In genomic region chr4:49511353-49511752, GRCh38 we compare ENCODE assay signal across 8 cellular contexts.
DNase-seq lines count a peak whose midpoint lies in the region; ATAC-seq, FAIRE-seq and TF ChIP-seq lines count a peak whose summit lies in the region.
"Not testable (repeated sequence)": the region's sequence is repeated elsewhere in the genome, so short reads cannot be mapped to it uniquely, and the experiment has no call there.

No MANE protein-coding gene starts in this region.

- not testable (repeated sequence) for H3K4me2 ChIP-seq in hepatocyte; HepG2 (ENCODE audit: low read depth, low read length)

- not testable (repeated sequence) for H2AFZ ChIP-seq in hepatocyte; HepG2 (ENCODE audit: low read length)

- not testable (repeated sequence) for ATAC-seq in HepG2, upper lobe of right lung

- not testable (repeated sequence) for H3K4me1 ChIP-seq in hepatocyte (ENCODE audit: insufficient read depth); HepG2 (ENCODE audit: insufficient read depth, low read length); upper lobe of right lung

- H3K27ac ChIP-seq in hepatocyte; HepG2 (ENCODE audit: extremely low read length, insufficient read depth, low read length); upper lobe of right lung: not testable (repeated sequence)

- intact Hi-C loops in HepG2 (cut with micrococcal nuclease; ENCODE audit: unreplicated experiment); upper lobe of right lung (cut with DNase I): not testable (repeated sequence)

- in situ Hi-C loops in HepG2 (cut with HindIII; ENCODE audit: extremely low pct_ligation_motif_present, low pct_unique_long_range_greater_than_20kb) = not testable (repeated sequence)

- TF ChIP-seq RAD21 in HepG2 (CRISPR knock-in tag; IDR thresholded peaks at IDR 0.05) = not testable (repeated sequence)

- H3K9ac ChIP-seq in HepG2 (ENCODE audit: insufficient read depth, low read depth, low read length) = not testable (repeated sequence)

- peaks cover 42% of the 10 kb centered on the region for H3K9me3 ChIP-seq in hepatocyte (ENCODE audit: low read depth)
- not testable (repeated sequence) for H3K9me3 ChIP-seq in HepG2 (ENCODE audit: low read length); upper lobe of right lung

- not testable (repeated sequence) for H3K27ac Mint-ChIP-seq in osteocyte (ENCODE audit: unreplicated experiment)

- TF ChIP-seq POLR2A in HepG2 (IDR thresholded peaks at IDR 0.05; ENCODE audit: insufficient read depth in 1 of 2, low read depth in 2 of 2, low read length in 2 of 2) = not testable (repeated sequence)

- DNase-seq in GM12865 (ENCODE audit: low read depth) (peak; percentile 7), NAMALWA (ENCODE audit: low spot score) (peak; percentile 1), SW480 (ENCODE audit: low spot score) (peak; percentile 0), dedifferentiated amniotic fluid mesenchymal stem cell (ENCODE audit: extremely low spot score) (peak; percentile 15), hepatocyte (ENCODE audit: low spot score) (peak; percentile 34), osteocyte (ENCODE audit: extremely low spot score, unreplicated experiment) (peak; percentile 94), upper lobe of right lung (peak; percentile 57)
- DNase-seq in HepG2 (ENCODE audit: low spot score) = not testable (repeated sequence)

- H3K4me1 Mint-ChIP-seq in osteocyte (ENCODE audit: unreplicated experiment) = not testable (repeated sequence)

- not testable (repeated sequence) for H4K20me1 ChIP-seq in hepatocyte (ENCODE audit: insufficient read depth, poor library complexity, severe bottlenecking); HepG2 (ENCODE audit: insufficient read depth, low read length)

- H3K79me2 ChIP-seq in hepatocyte; HepG2 (ENCODE audit: insufficient read depth, low read length): not testable (repeated sequence)

- TF ChIP-seq CTCF in GM12865 (IDR thresholded peaks at IDR 0.05; ENCODE audit: insufficient read depth, low read depth, low read length, missing control alignments); hepatocyte (IDR thresholded peaks at IDR 0.05; ENCODE audit: poor library complexity); HepG2 (CRISPR knock-in tag; IDR thresholded peaks at IDR 0.05); osteocyte (IDR thresholded peaks at IDR 0.05); upper lobe of right lung (IDR thresholded peaks at IDR 0.05): not testable (repeated sequence)

- TF ChIP-seq EP300 in HepG2 (IDR thresholded peaks at IDR 0.05; ENCODE audit: low read depth in 2 of 2, low read length in 2 of 2); HepG2 (CRISPR knock-in tag; IDR thresholded peaks at IDR 0.05; ENCODE audit: borderline replicate concordance): not testable (repeated sequence)

- H3K4me3 Mint-ChIP-seq in osteocyte (ENCODE audit: unreplicated experiment) = not testable (repeated sequence)

- H3K27me3 Mint-ChIP-seq in osteocyte (ENCODE audit: unreplicated experiment) = not testable (repeated sequence)

- H3K9me3 Mint-ChIP-seq in osteocyte (ENCODE audit: unreplicated experiment) = peaks cover 47% of the 10 kb centered on the region

- not testable (repeated sequence) for H3K36me3 ChIP-seq in hepatocyte (replicated peaks; ENCODE audit: insufficient read depth, low read depth); HepG2 (replicated peaks in 1 of 2; ENCODE audit: control insufficient read depth in 1 of 2, insufficient read depth in 2 of 2, low read length in 2 of 2); upper lobe of right lung

- H3K36me3 Mint-ChIP-seq in osteocyte (ENCODE audit: unreplicated experiment) = not testable (repeated sequence)

- WGBS in hepatocyte (ENCODE audit: low lambda C conversion rate, missing lambda C conversion rate) = 74% methylated on average over 10 of the region's 10 CpGs
- WGBS in HepG2 (ENCODE audit: low lambda C conversion rate) = 13% methylated on average over 10 of the region's 10 CpGs

- H3K4me3 ChIP-seq in GM12865 (ENCODE audit: low read depth, low read length); hepatocyte; HepG2 (replicated peaks in 1 of 3; ENCODE audit: insufficient read depth in 1 of 3, low read depth in 2 of 3, low read length in 3 of 3); upper lobe of right lung: not testable (repeated sequence)

- H3K27me3 ChIP-seq in hepatocyte; HepG2 (ENCODE audit: control insufficient read depth in 1 of 2, insufficient read depth in 2 of 2, low read length in 2 of 2); upper lobe of right lung: not testable (repeated sequence)

- CTCF ChIA-PET in HepG2 (lab: Yijun Ruan, JAX; ENCODE audit: low intra/inter-chr PET ratio, low total read pairs) = not testable (repeated sequence)

- POLR2A ChIA-PET in HepG2 (lab: Yijun Ruan, JAX) = not testable (repeated sequence)

- FAIRE-seq in HepG2 (lab: Jason Lieb, UNC) = not testable (repeated sequence)

- not testable (repeated sequence) for BruUV-seq in HepG2 (replicated peaks; lab: Mats Ljungman, UMichigan)

- not testable (repeated sequence) for H3K9me2 ChIP-seq in hepatocyte (replicated peaks; ENCODE audit: insufficient read depth)

TF ChIP-seq in HepG2, 621 proteins besides CTCF, POLR2A, EP300 and RAD21:
- TF ChIP-seq PLRG1 (conservative IDR thresholded peaks at IDR 0.05) = 0 out of 2 replicates have a peak, but pooled peaks have one; percentile 81
- TF ChIP-seq TRIM22 (IDR thresholded peaks at IDR 0.05) = peak; percentile 42; the same call in 1 of the 2 replicates
- 0 out of 2 replicates have a peak, but pooled peaks have one; percentile 79 for TF ChIP-seq NONO (IDR thresholded peaks at IDR 0.05)
- TF ChIP-seq NONO (CRISPR knock-in tag; conservative IDR thresholded peaks at IDR 0.05) = not testable (repeated sequence)
